In the genomic region with DNA sequence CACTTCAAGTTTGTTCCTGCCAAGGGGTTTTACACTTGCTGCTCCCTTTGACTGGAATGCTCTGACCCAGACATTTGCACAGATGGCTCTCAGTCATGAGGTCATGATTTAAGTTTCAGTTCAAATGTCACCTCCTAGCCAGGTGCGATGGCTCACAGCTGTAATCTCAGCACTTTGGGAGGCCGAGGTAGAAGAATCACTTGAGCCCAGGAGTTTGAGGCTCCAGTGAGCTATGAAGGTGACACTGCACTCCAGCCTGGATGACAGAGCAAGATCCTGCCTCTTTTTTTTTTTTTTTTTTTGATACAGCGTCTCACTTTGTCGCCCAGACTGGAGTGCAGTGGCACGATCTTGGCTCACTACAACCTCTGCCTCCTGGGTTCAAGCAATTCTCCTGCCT, we compare ENCODE assay signal across 23 cellular contexts.
"Had no signal": no experiment of that assay in that cellular context is flagged by ENCODE, and none has a peak within 500 bp of the region (broad histone marks: within the 10 kb centered on the region; RNA-seq: fewer than 3 reads in every experiment).

No MANE protein-coding gene starts in this region.

- DNase-seq: activated CD4-positive, alpha-beta T cell treated with anti-CD3 and anti-CD28 coated beads, Interleukin-2, amount 10 ng/mL, durations not matched to agents 7 days and 5 days; activated CD4-positive, CD25-positive, alpha-beta regulatory T cell; activated CD8-positive, alpha-beta memory T cell treated with anti-CD3 and anti-CD28 coated beads, Interleukin-2, amount 50 U/mL, for 48 hours; activated gamma-delta T cell; activated T-cell treated with anti-CD3 and anti-CD28 coated beads, Interleukin-2, amount 50 U/mL, for 72 hours; cortex of kidney; effector CD8-positive, alpha-beta T cell; esophagus squamous epithelium; islet precursor cell; left ventricle myocardium inferior; mucosa of descending colon; naive thymus-derived CD4-positive, alpha-beta T cell; stimulated activated CD4-positive, alpha-beta T cell treated with anti-CD3 and anti-CD28 coated beads, Interleukin-4, amount 100 ng/mL, for 24 hours; stimulated activated naive CD4-positive, alpha-beta T cell; T-helper 2 cell had no signal

- H3K9me3 ChIP-seq: esophagus squamous epithelium, left ventricle myocardium inferior, mucosa of descending colon, neutrophil, right atrium auricular region had no signal

- H3K27me3 ChIP-seq: esophagus squamous epithelium, hepatocyte, neutrophil, right atrium auricular region had no signal

- H3K27me3 Mint-ChIP-seq: type B pancreatic cell had no signal

- H3K9me3 Mint-ChIP-seq: central memory CD8-positive, alpha-beta T cell had no signal

- H3K27ac ChIP-seq: right atrium auricular region had no signal

- H3K36me3 ChIP-seq: esophagus squamous epithelium, left ventricle myocardium inferior, neutrophil, right atrium auricular region had no signal

- H3K4me3 Mint-ChIP-seq: activated CD4-positive, alpha-beta T cell treated with anti-CD3 and anti-CD28 coated beads, Interleukin-2, amount 10 ng/mL, durations not matched to agents 7 days and 5 days; activated T-cell treated with anti-CD3 and anti-CD28 coated beads, Interleukin-2, amount 50 U/mL, for 72 hours; central memory CD8-positive, alpha-beta T cell; naive thymus-derived CD4-positive, alpha-beta T cell had no signal

- H3K4me3 ChIP-seq: esophagus squamous epithelium, hepatocyte, left ventricle myocardium inferior, mucosa of descending colon, right atrium auricular region, skin epidermis had no signal

- FAIRE-seq: endothelial cell of umbilical vein had no signal

- H3K27ac Mint-ChIP-seq: activated CD4-positive, alpha-beta T cell treated with anti-CD3 and anti-CD28 coated beads, Interleukin-2, amount 10 ng/mL, durations not matched to agents 7 days and 5 days had no signal

- ATAC-seq: activated naive CD4-positive, alpha-beta T cell treated with anti-CD3 and anti-CD28 coated beads, Interleukin-2, amount 50 U/mL, for 72 hours; activated T-cell treated with anti-CD3 and anti-CD28 coated beads, Interleukin-2, amount 50 U/mL, for 72 hours; naive thymus-derived CD4-positive, alpha-beta T cell had no signal
